Comparison of ENCODE assay signal across 13 cellular contexts in the genomic region with DNA sequence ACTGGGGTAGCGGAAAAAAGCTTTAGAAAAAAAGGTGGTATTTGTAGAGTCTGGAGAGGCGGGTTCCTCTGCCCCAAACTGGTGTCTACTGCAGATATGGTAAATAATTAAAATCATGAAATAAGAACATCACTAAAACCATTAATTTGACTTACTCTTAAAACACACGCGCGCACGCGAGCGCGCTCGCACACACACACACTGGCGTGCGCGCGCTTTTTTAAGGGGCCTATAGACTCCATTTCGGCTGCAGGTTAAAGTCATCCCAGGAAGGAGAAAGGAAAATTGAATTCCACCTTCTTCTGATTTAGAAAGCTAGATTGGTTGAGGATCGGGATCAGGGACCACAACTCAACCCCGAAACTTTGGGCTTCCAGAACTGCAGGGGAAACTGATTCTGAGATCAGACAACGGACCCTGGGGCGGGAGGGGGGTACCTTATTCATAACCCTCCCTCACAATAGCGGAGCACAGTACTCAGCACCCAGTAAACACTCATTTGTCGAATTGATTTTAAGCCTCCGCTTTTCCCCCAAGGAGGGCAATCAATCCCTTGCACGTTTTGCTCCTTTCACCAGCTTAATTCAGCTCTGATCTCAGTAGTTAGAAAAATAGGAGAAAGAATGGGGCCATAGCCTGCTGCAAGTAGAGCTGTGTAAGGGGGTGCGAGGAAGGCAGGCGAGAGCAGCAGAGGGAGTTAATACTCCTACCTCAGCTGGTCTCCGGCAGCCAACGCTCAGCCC. TPM values are rescaled to one million over a fixed set of nuclear protein-coding genes. Genes with fewer than 3 reads are reported as not detected.
DNase-seq lines count a peak whose midpoint lies in the region; ATAC-seq and TF ChIP-seq lines count a peak whose summit lies in the region.
"Had no signal": no experiment of that assay in that cellular context is flagged by ENCODE, and none has a peak within 500 bp of the region (broad histone marks: within the 10 kb centered on the region; RNA-seq: fewer than 3 reads in every experiment).

No MANE protein-coding gene starts in this region.

- peak overlapping the region; percentile 50 to 70 (median 66) for H3K27ac Mint-ChIP-seq in nephron

- intact Hi-C loops in tibial artery (cut with DNase I; ENCODE audit: low total_unique reads), result no loop called here

- H3K4me3 ChIP-seq in tibial artery, result peak overlapping the region; percentile 25 to 42

- no peaks in the 10 kb centered on the region for H3K36me3 Mint-ChIP-seq in nephron (ENCODE audit: low read depth)

- H3K9me3 ChIP-seq in tibial artery, result no peaks in the 10 kb centered on the region

- no peak for TF ChIP-seq CTCF in foreskin keratinocyte (conservative IDR thresholded peaks at IDR 0.05)
- no peak for TF ChIP-seq CTCF in nephron (IDR thresholded peaks at IDR 0.05; ENCODE audit: unreplicated experiment in 3 of 3)
- TF ChIP-seq CTCF in tibial artery (IDR thresholded peaks at IDR 0.05), result no peak

- H3K27ac ChIP-seq in foreskin keratinocyte (no peak overlapping the region), tibial artery (no peak overlapping the region)
- H3K27ac ChIP-seq: skin epidermis had no signal

- no peaks in the 10 kb centered on the region for H3K36me3 ChIP-seq in tibial artery

- peak overlapping the region; percentile 88 to 92 (median 91) for H3K4me3 Mint-ChIP-seq in nephron

- H3K27me3 Mint-ChIP-seq in nephron (ENCODE audit: low read depth), result peaks cover 56% of the 10 kb centered on the region

- H3K27me3 ChIP-seq in foreskin keratinocyte, result peaks cover 88% of the 10 kb centered on the region
- H3K27me3 ChIP-seq in tibial artery, result peaks cover 0 to 47% of the 10 kb centered on the region in 2 donors

- H3K4me1 ChIP-seq in foreskin keratinocyte (no peaks in the 10 kb centered on the region), tibial artery (peaks cover 0 to 22% (median 14%) of the 10 kb centered on the region in 4 donors)

- ATAC-seq in foreskin keratinocyte, result peak; percentile 25
- no peak for ATAC-seq in HG03159 (IDR thresholded peaks at IDR 0.05; ENCODE audit: unreplicated experiment)
- ATAC-seq: Panc1 had no signal

- peaks cover 32% of the 10 kb centered on the region for H3K4me1 Mint-ChIP-seq in nephron

- peak; percentile 6 for DNase-seq in NCI-H82 (lab: John Stamatoyannopoulos, UW)
- DNase-seq in NCI-H82 treated with DMSO at 0.1 percent for 48 hours (lab: John Stamatoyannopoulos, UW; ENCODE audit: unreplicated experiment), result no peak
- DNase-seq in foreskin keratinocyte, result peak in 1 of 2 donors; percentile 1
- DNase-seq in tibial artery, result no peak
- DNase-seq in NCI-H128 (lab: John Stamatoyannopoulos, UW; ENCODE audit: unreplicated experiment), result no peak
- no peak for DNase-seq in Ammon's horn (ENCODE audit: low spot score)
- DNase-seq: activated T-cell treated with anti-CD3 and anti-CD28 coated beads, Interleukin-2, amount 50 U/mL, for 1 hour had no signal

- no peaks in the 10 kb centered on the region for H3K9me3 Mint-ChIP-seq in nephron

RNA-seq across cellular contexts. Expression of a gene that starts 0.5 kb away (rescaled TPM):
- total RNA-seq in foreskin keratinocyte, result not detected in 2 replicates
- polyA plus RNA-seq in foreskin keratinocyte, result not detected in 2 replicates
- total RNA-seq: HepG2, lung microvascular endothelial cell had no signal
- polyA plus RNA-seq: HepG2 had no signal
